ENCODE assay signal across 28 cellular contexts in genomic region chr9:31848505-31849285, GRCh38.
DNase-seq lines count a peak whose midpoint lies in the region; ATAC-seq and TF ChIP-seq lines count a peak whose summit lies in the region.
"Had no signal": no experiment of that assay in that cellular context is flagged by ENCODE, and none has a peak within 500 bp of the region (broad histone marks: within the 10 kb centered on the region; RNA-seq: fewer than 3 reads in every experiment).

No MANE protein-coding gene starts in this region.

- no peaks in the 10 kb centered on the region for H3K4me1 ChIP-seq in Panc1 (ENCODE audit: control insufficient read depth, insufficient read depth, low read length)
- H3K4me1 ChIP-seq: Caco-2, left ventricle myocardium inferior, prostate gland, sigmoid colon, upper lobe of right lung had no signal

- no peaks in the 10 kb centered on the region for H3K27me3 ChIP-seq in Panc1 (ENCODE audit: control insufficient read depth, insufficient read depth, low read length)
- H3K27me3 ChIP-seq: BLaER1 treated with 17β-estradiol and CSF1 and Interleukin-3, amounts not matched to agents 10 nM and 100 nM; neutrophil; sigmoid colon; upper lobe of right lung had no signal

- TF ChIP-seq CTCF in LNCaP clone FGC (IDR thresholded peaks at IDR 0.05; ENCODE audit: control insufficient read depth, extremely low read depth, insufficient read depth) (no peak), Panc1 (IDR thresholded peaks at IDR 0.05) (no peak), fibroblast of villous mesenchyme (IDR thresholded peaks at IDR 0.05; ENCODE audit: insufficient read depth, low read depth, low read length) (no peak)

- intact Hi-C loops in Panc1 (cut with micrococcal nuclease; ENCODE audit: unreplicated experiment), result no loop called here

- in situ Hi-C loops in Panc1 (cut with HindIII; ENCODE audit: low pct_unique_long_range_greater_than_20kb, low sequenced_read_pairs), result no loop called here

- ATAC-seq in Panc1, result peak; percentile 70
- no peak for ATAC-seq in activated CD4-positive, CD25-positive, alpha-beta regulatory T cell treated with anti-CD3 and anti-CD28 coated beads, Interleukin-2, amount 50 U/mL, for 24 hours
- no peak for ATAC-seq in GM18519 (IDR thresholded peaks at IDR 0.05; ENCODE audit: low FRiP score, unreplicated experiment)
- no peak for ATAC-seq in HG02642 (IDR thresholded peaks at IDR 0.05; ENCODE audit: poor library complexity, unreplicated experiment)
- ATAC-seq: activated T-helper 17 cell treated with anti-CD3 and anti-CD28 coated beads, Interleukin-2, amount 50 U/mL, for 72 hours; stimulated activated effector memory CD8-positive, alpha-beta T cell treated with anti-CD3 and anti-CD28 coated beads, Interleukin-12 subunit alpha, Interleukin-12 subunit beta, amount 100 ng/mL, for 72 hours; upper lobe of right lung had no signal

- peak overlapping the region; percentile 73 for H3K4me3 ChIP-seq in LNCaP clone FGC (ENCODE audit: low read depth, low read length)
- peak overlapping the region; percentile 29 to 38 for H3K4me3 ChIP-seq in Panc1 (ENCODE audit: low read depth in 2 of 2, low read length in 2 of 2)
- H3K4me3 ChIP-seq in fibroblast of villous mesenchyme (ENCODE audit: low read depth, low read length), result peak overlapping the region; percentile 54
- H3K4me3 ChIP-seq: BLaER1 treated with 17β-estradiol and CSF1 and Interleukin-3, amounts not matched to agents 10 nM and 100 nM; left ventricle myocardium inferior; prostate gland; sigmoid colon; upper lobe of right lung had no signal

- POLR2A ChIA-PET in Panc1 (lab: Charles Lee), result no interaction called here

- BruUV-seq in Panc1 (replicated peaks; lab: Mats Ljungman, UMichigan), result no TSS peak

- H3K27ac ChIP-seq in Panc1 (ENCODE audit: low read length), result no peak overlapping the region
- H3K27ac ChIP-seq: BLaER1 treated with 17β-estradiol and CSF1 and Interleukin-3, amounts not matched to agents 10 nM and 100 nM; left ventricle myocardium inferior; neutrophil; prostate gland; sigmoid colon; upper lobe of right lung had no signal

- CTCF ChIA-PET in Panc1 (lab: Charles Lee), result no interaction called here

- DNase-seq in DMS114 treated with DMSO at 0.1 percent for 48 hours (lab: John Stamatoyannopoulos, UW; ENCODE audit: unreplicated experiment) (peak; percentile 59), LNCaP clone FGC (ENCODE audit: low read depth) (peak; percentile 6), Panc1 (ENCODE audit: low read depth, low spot score) (no peak), fibroblast of villous mesenchyme (ENCODE audit: low read depth) (no peak)
- no peak for DNase-seq in effector CD4-positive, alpha-beta T cell
- DNase-seq: ACHN; activated CD4-positive, alpha-beta memory T cell treated with anti-CD3 and anti-CD28 coated beads, Interleukin-2, amount 10 ng/mL, durations not matched to agents 7 days and 5 days; activated CD4-positive, CD25-positive, alpha-beta regulatory T cell treated with anti-CD3 and anti-CD28 coated beads, Interleukin-2, amount 50 U/mL, for 72 hours; Caco-2; left ventricle myocardium inferior; MM.1S; NCI-H1417 treated with DMSO at 0.1 percent for 48 hours; NCI-H2171; NCI-H510A treated with DMSO at 0.1 percent for 48 hours; sigmoid colon; stimulated activated CD4-positive, alpha-beta T cell treated with anti-CD3 and anti-CD28 coated beads, Interleukin-4, amount 100 ng/mL, for 24 hours; substantia nigra; SW 1271; T-helper 9 cell; upper lobe of right lung had no signal

- H3K36me3 ChIP-seq in Panc1 (ENCODE audit: control insufficient read depth, insufficient read depth, low read length), result no peaks in the 10 kb centered on the region
- H3K36me3 ChIP-seq: BLaER1 treated with 17β-estradiol and CSF1 and Interleukin-3, amounts not matched to agents 10 nM and 100 nM; left ventricle myocardium inferior; neutrophil; prostate gland; sigmoid colon; upper lobe of right lung had no signal

- H3K9me3 ChIP-seq in Panc1 (ENCODE audit: control insufficient read depth, insufficient read depth, low read depth, low read length), result peaks cover 10% of the 10 kb centered on the region; the same call in 1 of the 2 replicates
- H3K9me3 ChIP-seq: Caco-2, left ventricle myocardium inferior, neutrophil, prostate gland, sigmoid colon, upper lobe of right lung had no signal

Comparison
In these comparisons a context has a peak if more than half of its experiments do, and no peak if none do; other contexts are left out.
1. DNase-seq: peak in DMS114 treated with DMSO at 0.1 percent for 48 hours (single experiment) and LNCaP clone FGC (single experiment); none in Panc1 (single experiment), fibroblast of villous mesenchyme (single experiment) and effector CD4-positive, alpha-beta T cell (single experiment).
2. Peak in every context shown above with its lines, with median percentiles within 50 percentile points of each other: H3K4me3 ChIP-seq.